Comparison of ENCODE assay signal across 1 cellular context in genomic region chr9:125695551-125695950, GRCh38.
A peak's percentile ranks its signal among the peaks of the same experiment; 100 is the strongest.
TF ChIP-seq lines count a peak whose summit lies in the region.

No MANE protein-coding gene starts in this region.

TF ChIP-seq in IMR-90, 13 proteins besides CTCF, POLR2A, EP300 and RAD21:
- peak; percentile 70 for TF ChIP-seq CEBPB (IDR thresholded peaks at IDR 0.05; ENCODE audit: low read depth, low read length)
